In genomic region chr11:93740031-93740801, GRCh38 we compare ENCODE assay signal across 7 cellular contexts. TPM values are rescaled to one million over a fixed set of nuclear protein-coding genes. Genes with fewer than 3 reads are reported as not detected.
DNase-seq lines count a peak whose midpoint lies in the region; ATAC-seq and TF ChIP-seq lines count a peak whose summit lies in the region.

No MANE protein-coding gene starts in this region.

- H3K4me1 Mint-ChIP-seq in activated T-cell treated with anti-CD3 and anti-CD28 coated beads, Interleukin-2, amount 50 U/mL, for 4 hours (ENCODE audit: low read depth) = peaks cover 48% of the 10 kb centered on the region

- no peaks in the 10 kb centered on the region for H3K9me3 Mint-ChIP-seq in activated T-cell treated with anti-CD3 and anti-CD28 coated beads, Interleukin-2, amount 50 U/mL, for 4 hours

- H3K9me2 ChIP-seq in hepatocyte (replicated peaks; ENCODE audit: insufficient read depth) = no peaks in the 10 kb centered on the region

- DNase-seq in MG63 (peak; percentile 26), hepatocyte (ENCODE audit: low spot score) (peak; percentile 46), smooth muscle cell (lab: John Stamatoyannopoulos, UW; ENCODE audit: unreplicated experiment) (no peak), NCI-H1930 (lab: John Stamatoyannopoulos, UW) (no peak)
- peak; percentile 13 for DNase-seq in activated T-cell treated with anti-CD3 and anti-CD28 coated beads, Interleukin-2, amount 50 U/mL, for 4 hours

- peak; percentile 13 for ATAC-seq in GM18868 (IDR thresholded peaks at IDR 0.05; ENCODE audit: unreplicated experiment)
- no peak for ATAC-seq in activated T-cell treated with anti-CD3 and anti-CD28 coated beads, Interleukin-2, amount 50 U/mL, for 4 hours
- no peak for ATAC-seq in GM18907 (IDR thresholded peaks at IDR 0.05; ENCODE audit: unreplicated experiment)

- peaks cover 41% of the 10 kb centered on the region for H3F3A ChIP-seq in smooth muscle cell (ENCODE audit: low read depth)

- H3K9me3 ChIP-seq in MG63 (no peaks in the 10 kb centered on the region; the same call in 1 of the 2 replicates), hepatocyte (ENCODE audit: low read depth) (no peaks in the 10 kb centered on the region), smooth muscle cell (replicated peaks; ENCODE audit: low read depth) (no peaks in the 10 kb centered on the region)

- H3K4me2 ChIP-seq in hepatocyte (peak overlapping the region; percentile 75), smooth muscle cell (peak overlapping the region; percentile 87)

- peak overlapping the region; percentile 100 for H3K4me3 Mint-ChIP-seq in activated T-cell treated with anti-CD3 and anti-CD28 coated beads, Interleukin-2, amount 50 U/mL, for 4 hours

- H3K9ac ChIP-seq in smooth muscle cell (ENCODE audit: low read depth) = peak overlapping the region; percentile 94

- H3K36me3 Mint-ChIP-seq in activated T-cell treated with anti-CD3 and anti-CD28 coated beads, Interleukin-2, amount 50 U/mL, for 4 hours (ENCODE audit: insufficient read depth) = peaks cover 54% of the 10 kb centered on the region

- TF ChIP-seq CTCF in hepatocyte (IDR thresholded peaks at IDR 0.05; ENCODE audit: poor library complexity) (no peak), smooth muscle cell (IDR thresholded peaks at IDR 0.05; ENCODE audit: borderline replicate concordance, insufficient read depth, poor library complexity, severe bottlenecking) (no peak)

- H3K79me2 ChIP-seq in hepatocyte (peaks cover 79% of the 10 kb centered on the region), smooth muscle cell (ENCODE audit: low read depth) (peaks cover 72% of the 10 kb centered on the region)

- H2AFZ ChIP-seq in hepatocyte (no peak overlapping the region), smooth muscle cell (ENCODE audit: low read depth) (no peak overlapping the region)

- H3K36me3 ChIP-seq in MG63 = peaks cover 60% of the 10 kb centered on the region
- peaks cover 20% of the 10 kb centered on the region for H3K36me3 ChIP-seq in hepatocyte (replicated peaks; ENCODE audit: insufficient read depth, low read depth)
- peaks cover 24% of the 10 kb centered on the region for H3K36me3 ChIP-seq in smooth muscle cell (ENCODE audit: low read depth)

- peak overlapping the region; percentile 99 for H3K4me3 ChIP-seq in MG63
- peak overlapping the region; percentile 45 for H3K4me3 ChIP-seq in hepatocyte
- peak overlapping the region; percentile 83 for H3K4me3 ChIP-seq in smooth muscle cell

- H3K27ac ChIP-seq in hepatocyte = peak overlapping the region; percentile 97
- peak overlapping the region; percentile 85 for H3K27ac ChIP-seq in smooth muscle cell (ENCODE audit: low read depth)

- no peaks in the 10 kb centered on the region for H3K27me3 Mint-ChIP-seq in activated T-cell treated with anti-CD3 and anti-CD28 coated beads, Interleukin-2, amount 50 U/mL, for 4 hours (ENCODE audit: low read depth)

- H3K4me1 ChIP-seq in hepatocyte (ENCODE audit: insufficient read depth) (peaks cover 39% of the 10 kb centered on the region), smooth muscle cell (ENCODE audit: low read depth) (peaks cover 48% of the 10 kb centered on the region)

- 2% methylated on average over 21 of the region's 21 CpGs for WGBS in hepatocyte (ENCODE audit: low lambda C conversion rate, missing lambda C conversion rate)
- under 1% methylated on average over 21 of the region's 21 CpGs for WGBS in smooth muscle cell (ENCODE audit: low lambda C conversion rate)

- H3K27me3 ChIP-seq in MG63 (no peaks in the 10 kb centered on the region), hepatocyte (no peaks in the 10 kb centered on the region), smooth muscle cell (ENCODE audit: low read depth) (no peaks in the 10 kb centered on the region)

- H4K20me1 ChIP-seq in hepatocyte (ENCODE audit: insufficient read depth, poor library complexity, severe bottlenecking) (peaks cover 46% of the 10 kb centered on the region), smooth muscle cell (ENCODE audit: low read depth) (peaks cover 57% of the 10 kb centered on the region)

RNA-seq across cellular contexts. Expression of gene TAF1D, which starts 1.1 kb away (rescaled TPM):
- total RNA-seq in MG63 (2014; rRNA removed; shearing (Covaris generic); ENCODE audit: low replicate concordance) = 92.0 and 171 TPM in 2 replicates
- total RNA-seq in activated T-cell treated with anti-CD3 and anti-CD28 coated beads, Interleukin-2, amount 50 U/mL, for 4 hours = 100 to 1,000 TPM; 258 to 292 (median 288) TPM
- total RNA-seq in hepatocyte (240 and 318 TPM in 2 replicates), smooth muscle cell (216 and 232 TPM in 2 replicates)
- polyA plus RNA-seq in hepatocyte (42.1 and 51.9 TPM in 2 replicates), smooth muscle cell (36.9 and 57.6 TPM in 2 replicates)

RNA-seq across cellular contexts. Expression of gene C11orf54, which starts 1.3 kb away (rescaled TPM):
- total RNA-seq in MG63 (2014; rRNA removed; shearing (Covaris generic); ENCODE audit: low replicate concordance) = 19.3 and 31.7 TPM in 2 replicates
- total RNA-seq in activated T-cell treated with anti-CD3 and anti-CD28 coated beads, Interleukin-2, amount 50 U/mL, for 4 hours = 10 to 100 TPM; 13.5 to 32.1 (median 24.5) TPM
- 72.0 and 75.6 TPM in 2 replicates for total RNA-seq in hepatocyte
- polyA plus RNA-seq in hepatocyte = 31.1 and 32.9 TPM in 2 replicates
- 12.3 and 13.4 TPM in 2 replicates for total RNA-seq in smooth muscle cell
- polyA plus RNA-seq in smooth muscle cell = 6.3 and 8.5 TPM in 2 replicates

RNA-seq across cellular contexts. Expression of gene MED17, which starts 43.9 kb away (rescaled TPM):
- total RNA-seq in MG63 (2014; rRNA removed; shearing (Covaris generic); ENCODE audit: low replicate concordance) = 27.1 and 33.3 TPM in 2 replicates
- total RNA-seq in activated T-cell treated with anti-CD3 and anti-CD28 coated beads, Interleukin-2, amount 50 U/mL, for 4 hours = 10 to 100 TPM; 52.7 to 54.9 (median 54.8) TPM
- total RNA-seq in hepatocyte (30.9 and 33.7 TPM in 2 replicates), smooth muscle cell (30.6 and 38.3 TPM in 2 replicates)
- polyA plus RNA-seq in hepatocyte (18.3 and 32.5 TPM in 2 replicates), smooth muscle cell (20.2 and 24.9 TPM in 2 replicates)

Comparison
In these comparisons a context has a peak if more than half of its experiments do, and no peak if none do; other contexts are left out.
1. DNase-seq: peak in MG63 (single experiment), activated T-cell treated with anti-CD3 and anti-CD28 coated beads, Interleukin-2, amount 50 U/mL, for 4 hours (single experiment) and hepatocyte (single experiment); none in smooth muscle cell (single experiment) and NCI-H1930 (0 of 2).
2. H3K4me3 ChIP-seq: peak in every context shown above with its lines; median percentile 99 in MG63; 83 in smooth muscle cell; 45 in hepatocyte.